In genomic region chr21:28962465-28962864, GRCh38 we compare ENCODE assay signal across 29 cellular contexts.
"Had no signal": no experiment of that assay in that cellular context is flagged by ENCODE, and none has a peak within 500 bp of the region (broad histone marks: within the 10 kb centered on the region; RNA-seq: fewer than 3 reads in every experiment).

No MANE protein-coding gene starts in this region.

- DNase-seq: effector CD8-positive, alpha-beta T cell; hypothalamus; immature natural killer cell; islet precursor cell; kidney glomerular epithelial cell; left colon; mesenchymal stem cell; mucosa of descending colon; naive B cell; stimulated activated CD4-positive, alpha-beta T cell treated with anti-CD3 and anti-CD28 coated beads, Interleukin-12 subunit alpha, Interleukin-12 subunit beta, amount 100 ng/mL, for 4 hours; stimulated activated CD4-positive, alpha-beta T cell treated with anti-CD3 and anti-CD28 coated beads, Interleukin-1b, Interleukin-23, amount 100 ng/mL, for 48 hours; stimulated activated CD4-positive, alpha-beta T cell treated with anti-CD3 and anti-CD28 coated beads, Interleukin-4, amount 100 ng/mL, for 1 hour; stimulated activated CD8-positive, alpha-beta memory T cell treated with anti-CD3 and anti-CD28 coated beads, Interleukin-4, amount 100 ng/mL, for 48 hours; stimulated activated naive CD4-positive, alpha-beta T cell; stimulated activated naive CD8-positive, alpha-beta T cell treated with anti-CD3 and anti-CD28 coated beads, Interleukin-15, amount 100 ng/mL, for 72 hours; transverse colon; upper lobe of right lung; uterus had no signal

- H3K4me1 ChIP-seq: parathyroid adenoma, right atrium auricular region, transverse colon, upper lobe of right lung, uterus had no signal

- H3K4me3 ChIP-seq: lung, mucosa of descending colon, right atrium auricular region, smooth muscle cell, suprapubic skin, transverse colon, upper lobe of right lung, uterus had no signal

- H3K4me1 Mint-ChIP-seq: neural crest cell; stimulated activated naive CD8-positive, alpha-beta T cell treated with anti-CD3 and anti-CD28 coated beads, Interleukin-15, amount 100 ng/mL, for 72 hours had no signal

- H3K4me3 Mint-ChIP-seq: immature natural killer cell; mesothelial cell of epicardium; naive B cell; natural killer cell treated with Interleukin-12 subunit alpha and Interleukin-12 subunit beta and Interleukin-15 and Interleukin-18, amount 100 ng/mL, for 72 hours; neural crest cell; stimulated activated naive CD8-positive, alpha-beta T cell treated with anti-CD3 and anti-CD28 coated beads, Interleukin-15, amount 100 ng/mL, for 72 hours had no signal

- H3K9me3 ChIP-seq: mucosa of descending colon, neutrophil, right atrium auricular region, suprapubic skin, transverse colon, upper lobe of right lung, uterus had no signal

- H3K27ac ChIP-seq: neutrophil, parathyroid adenoma, right atrium auricular region, suprapubic skin, transverse colon, upper lobe of right lung, uterus had no signal

- H3K27me3 ChIP-seq: neutrophil, right atrium auricular region, suprapubic skin, transverse colon, upper lobe of right lung, uterus had no signal

- H3K27ac Mint-ChIP-seq: immature natural killer cell; mesothelial cell of epicardium; natural killer cell treated with Interleukin-12 subunit alpha and Interleukin-12 subunit beta and Interleukin-15 and Interleukin-18, amount 100 ng/mL, for 72 hours; progenitor cell of endocrine pancreas; stimulated activated naive CD8-positive, alpha-beta T cell treated with anti-CD3 and anti-CD28 coated beads, Interleukin-15, amount 100 ng/mL, for 72 hours had no signal

- H3K36me3 ChIP-seq: uterus had no signal

- H3K27me3 Mint-ChIP-seq: naive B cell; natural killer cell treated with Interleukin-12 subunit alpha and Interleukin-12 subunit beta and Interleukin-15 and Interleukin-18, amount 100 ng/mL, for 72 hours; progenitor cell of endocrine pancreas; stimulated activated naive CD8-positive, alpha-beta T cell treated with anti-CD3 and anti-CD28 coated beads, Interleukin-15, amount 100 ng/mL, for 72 hours had no signal

- H3K9me3 Mint-ChIP-seq: immature natural killer cell; mesothelial cell of epicardium; naive B cell; natural killer cell treated with Interleukin-12 subunit alpha and Interleukin-12 subunit beta and Interleukin-15 and Interleukin-18, amount 100 ng/mL, for 72 hours; neural crest cell; stimulated activated naive CD8-positive, alpha-beta T cell treated with anti-CD3 and anti-CD28 coated beads, Interleukin-15, amount 100 ng/mL, for 72 hours had no signal

- ATAC-seq: left colon; mucosa of descending colon; natural killer cell treated with Interleukin-12 subunit alpha and Interleukin-12 subunit beta and Interleukin-15 and Interleukin-18, amount 100 ng/mL, for 72 hours; sciatic nerve; stimulated activated naive CD8-positive, alpha-beta T cell treated with anti-CD3 and anti-CD28 coated beads, Interleukin-15, amount 100 ng/mL, for 72 hours; upper lobe of right lung had no signal
